15 cellular contexts compared by ENCODE assay signal in the genomic region with DNA sequence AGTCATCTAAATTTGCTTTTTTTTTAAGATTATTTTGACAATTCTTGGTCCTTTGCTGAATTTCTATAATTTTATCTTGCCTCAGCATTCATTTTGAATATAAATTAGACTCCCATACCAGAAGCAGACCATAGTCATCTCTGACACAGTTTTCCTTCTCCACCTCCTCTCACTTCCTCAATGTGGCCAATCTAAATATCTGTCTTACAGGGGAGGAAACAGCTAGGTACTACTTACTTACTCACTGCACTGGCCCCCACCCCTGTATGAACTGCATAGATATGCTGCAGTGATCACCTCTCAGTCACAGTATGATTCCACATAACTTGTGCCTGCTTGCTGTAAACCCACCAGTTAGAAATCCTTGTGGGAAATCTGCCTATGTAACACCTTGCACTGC.
"Had no signal": no experiment of that assay in that cellular context is flagged by ENCODE, and none has a peak within 500 bp of the region (broad histone marks: within the 10 kb centered on the region; RNA-seq: fewer than 3 reads in every experiment).

No MANE protein-coding gene starts in this region.

- H3K4me3 Mint-ChIP-seq: activated CD8-positive, alpha-beta T cell treated with anti-CD3 and anti-CD28 coated beads, Interleukin-2, amount 10 ng/mL, durations not matched to agents 7 days and 5 days; endodermal cell; neural crest cell; stimulated activated naive CD8-positive, alpha-beta T cell treated with anti-CD3 and anti-CD28 coated beads, Interleukin-15, Interleukin-2, amounts not matched to agents 100 ng/mL and 50 ng/mL, for 24 hours had no signal

- H3K4me1 ChIP-seq: breast epithelium, upper lobe of left lung had no signal

- H3K4me1 Mint-ChIP-seq: endodermal cell, neural crest cell had no signal

- DNase-seq: activated CD4-positive, alpha-beta T cell treated with anti-CD3 and anti-CD28 coated beads for 4 hours; activated CD8-positive, alpha-beta memory T cell treated with anti-CD3 and anti-CD28 coated beads, Interleukin-2, amount 50 U/mL, for 48 hours; activated CD8-positive, alpha-beta T cell treated with anti-CD3 and anti-CD28 coated beads, Interleukin-2, amount 10 ng/mL, durations not matched to agents 7 days and 5 days; activated naive CD4-positive, alpha-beta T cell; aorta; endodermal cell; erythroblast; kidney; left ventricle myocardium superior; stimulated activated CD4-positive, alpha-beta T cell treated with anti-CD3 and anti-CD28 coated beads, Interleukin-12 subunit alpha, Interleukin-12 subunit beta, amount 100 ng/mL, for 4 hours; upper lobe of left lung; WERI-Rb-1 had no signal

- H3K4me3 ChIP-seq: breast epithelium, upper lobe of left lung had no signal

- H3K27ac Mint-ChIP-seq: activated CD8-positive, alpha-beta T cell treated with anti-CD3 and anti-CD28 coated beads, Interleukin-2, amount 10 ng/mL, durations not matched to agents 7 days and 5 days; endodermal cell; stimulated activated naive CD8-positive, alpha-beta T cell treated with anti-CD3 and anti-CD28 coated beads, Interleukin-15, Interleukin-2, amounts not matched to agents 100 ng/mL and 50 ng/mL, for 24 hours had no signal

- H3K27ac ChIP-seq: breast epithelium, upper lobe of left lung, WERI-Rb-1 had no signal

- H3K27me3 Mint-ChIP-seq: stimulated activated naive CD8-positive, alpha-beta T cell treated with anti-CD3 and anti-CD28 coated beads, Interleukin-15, Interleukin-2, amounts not matched to agents 100 ng/mL and 50 ng/mL, for 24 hours had no signal

- FAIRE-seq: kidney had no signal

- H3K27me3 ChIP-seq: breast epithelium, upper lobe of left lung had no signal

- ATAC-seq: activated CD8-positive, alpha-beta T cell treated with anti-CD3 and anti-CD28 coated beads, Interleukin-2, amount 10 ng/mL, durations not matched to agents 7 days and 5 days; left ventricle myocardium superior had no signal

- H3K9me3 ChIP-seq: upper lobe of left lung had no signal

- H3K36me3 ChIP-seq: breast epithelium, upper lobe of left lung, WERI-Rb-1 had no signal
